ENCODE assay signal across 35 cellular contexts in genomic region chr11:133608496-133608895, GRCh38.
"Had no signal": no experiment of that assay in that cellular context is flagged by ENCODE, and none has a peak within 500 bp of the region (broad histone marks: within the 10 kb centered on the region; RNA-seq: fewer than 3 reads in every experiment).

No MANE protein-coding gene starts in this region.

- H3K9me3 ChIP-seq: MG63 had no signal

- DNase-seq: Karpas-422, Kasumi-1, KBM-7, KG1, MG63, MM.1S, MV-4-11, NCI-H1048, NCI-H1092, NCI-H1092 treated with DMSO at 0.1 percent for 48 hours, NCI-H1105, NCI-H1105 treated with DMSO at 0.1 percent for 48 hours, NCI-H1417, NCI-H1417 treated with DMSO at 0.1 percent for 48 hours, NCI-H1436, NCI-H1436 treated with DMSO at 0.1 percent for 48 hours, NCI-H146, NCI-H1694, NCI-H1694 treated with DMSO at 0.1 percent for 48 hours, NCI-H187, NCI-H187 treated with DMSO at 0.1 percent for 48 hours, NCI-H1930, NCI-H2029, NCI-H2029 treated with DMSO at 0.1 percent for 48 hours, NCI-H2081, NCI-H2081 treated with DMSO at 0.1 percent for 48 hours, NCI-H2107, NCI-H2171, NCI-H2171 treated with DMSO at 0.1 percent for 48 hours, NCI-H2227 treated with DMSO at 0.1 percent for 48 hours, NCI-H226, NCI-H345, NCI-H446, NCI-H446 treated with DMSO at 0.1 percent for 48 hours had no signal

- H3K27me3 ChIP-seq: MG63 had no signal

- H3K36me3 ChIP-seq: MG63 had no signal

- H3K4me3 ChIP-seq: MG63 had no signal

- H3K27ac ChIP-seq: KMS-11 had no signal
